ENCODE assay signal across 8 cellular contexts in the genomic region with DNA sequence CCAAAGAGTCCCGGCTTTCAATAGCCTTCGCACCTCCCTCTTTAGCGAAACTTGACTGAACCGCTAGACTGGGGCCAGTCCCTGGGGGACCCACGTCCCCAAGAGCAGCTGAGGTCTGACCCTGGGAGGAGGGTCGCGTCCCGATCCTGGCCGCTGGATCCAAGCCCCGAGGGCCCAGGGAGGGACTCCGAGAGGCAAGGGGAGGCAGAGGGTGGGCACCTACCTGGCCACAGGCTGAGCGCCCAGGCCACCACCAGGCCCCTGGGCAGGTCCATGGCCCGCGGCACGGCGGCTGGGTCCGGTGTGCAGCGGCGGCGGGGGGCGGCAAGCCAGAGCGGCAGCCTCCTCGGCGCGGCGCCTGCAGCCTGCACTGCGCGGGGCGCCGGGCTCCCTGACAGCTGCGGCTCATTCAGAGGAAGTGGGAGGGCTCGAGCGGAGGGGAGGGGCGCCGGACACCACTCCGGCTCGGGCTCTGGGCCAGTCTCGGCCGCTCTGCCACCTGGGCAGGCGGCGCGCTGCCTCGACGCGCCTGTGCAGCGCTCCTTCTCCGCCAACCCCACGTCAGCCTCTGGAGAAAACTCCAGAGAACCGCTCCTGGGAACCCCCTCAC. TPM values are rescaled to one million over a fixed set of nuclear protein-coding genes. Genes with fewer than 3 reads are reported as not detected.
DNase-seq lines count a peak whose midpoint lies in the region; ATAC-seq and TF ChIP-seq lines count a peak whose summit lies in the region.

A gene with protein sequence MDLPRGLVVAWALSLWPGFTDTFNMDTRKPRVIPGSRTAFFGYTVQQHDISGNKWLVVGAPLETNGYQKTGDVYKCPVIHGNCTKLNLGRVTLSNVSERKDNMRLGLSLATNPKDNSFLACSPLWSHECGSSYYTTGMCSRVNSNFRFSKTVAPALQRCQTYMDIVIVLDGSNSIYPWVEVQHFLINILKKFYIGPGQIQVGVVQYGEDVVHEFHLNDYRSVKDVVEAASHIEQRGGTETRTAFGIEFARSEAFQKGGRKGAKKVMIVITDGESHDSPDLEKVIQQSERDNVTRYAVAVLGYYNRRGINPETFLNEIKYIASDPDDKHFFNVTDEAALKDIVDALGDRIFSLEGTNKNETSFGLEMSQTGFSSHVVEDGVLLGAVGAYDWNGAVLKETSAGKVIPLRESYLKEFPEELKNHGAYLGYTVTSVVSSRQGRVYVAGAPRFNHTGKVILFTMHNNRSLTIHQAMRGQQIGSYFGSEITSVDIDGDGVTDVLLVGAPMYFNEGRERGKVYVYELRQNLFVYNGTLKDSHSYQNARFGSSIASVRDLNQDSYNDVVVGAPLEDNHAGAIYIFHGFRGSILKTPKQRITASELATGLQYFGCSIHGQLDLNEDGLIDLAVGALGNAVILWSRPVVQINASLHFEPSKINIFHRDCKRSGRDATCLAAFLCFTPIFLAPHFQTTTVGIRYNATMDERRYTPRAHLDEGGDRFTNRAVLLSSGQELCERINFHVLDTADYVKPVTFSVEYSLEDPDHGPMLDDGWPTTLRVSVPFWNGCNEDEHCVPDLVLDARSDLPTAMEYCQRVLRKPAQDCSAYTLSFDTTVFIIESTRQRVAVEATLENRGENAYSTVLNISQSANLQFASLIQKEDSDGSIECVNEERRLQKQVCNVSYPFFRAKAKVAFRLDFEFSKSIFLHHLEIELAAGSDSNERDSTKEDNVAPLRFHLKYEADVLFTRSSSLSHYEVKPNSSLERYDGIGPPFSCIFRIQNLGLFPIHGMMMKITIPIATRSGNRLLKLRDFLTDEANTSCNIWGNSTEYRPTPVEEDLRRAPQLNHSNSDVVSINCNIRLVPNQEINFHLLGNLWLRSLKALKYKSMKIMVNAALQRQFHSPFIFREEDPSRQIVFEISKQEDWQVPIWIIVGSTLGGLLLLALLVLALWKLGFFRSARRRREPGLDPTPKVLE (minus strand): TSS at position 372 of the 610 bp plus-strand sequence. CDS start 97 bp downstream, at position 275.

- DNase-seq in NCI-H1417 (lab: John Stamatoyannopoulos, UW) (peak; percentile 21 to 83 (median 80)), NCI-H1417 treated with DMSO at 0.1 percent for 48 hours (lab: John Stamatoyannopoulos, UW) (no peak), NCI-H524 (lab: John Stamatoyannopoulos, UW) (peak; percentile 58 to 75), coronary artery (ENCODE audit: low spot score) (peak; percentile 78), lower leg skin (ENCODE audit: low spot score in 2 of 2) (peak; percentile 23 to 92), ureter (ENCODE audit: low spot score) (peak; percentile 74)
- no peak for DNase-seq in stimulated activated CD4-positive, alpha-beta T cell treated with anti-CD3 and anti-CD28 coated beads, Interleukin-2, amount 100 ng/mL, for 48 hours

- no peak for TF ChIP-seq CTCF in coronary artery (IDR thresholded peaks at IDR 0.05)
- no peak for TF ChIP-seq CTCF in lower leg skin (IDR thresholded peaks at IDR 0.05)

- H3K4me3 ChIP-seq in coronary artery (peak within 1 kb of the TSS; percentile 71), lower leg skin (ENCODE audit: low read depth, poor library complexity, severe bottlenecking) (peak within 1 kb of the TSS; percentile 7)

- no peak for TF ChIP-seq POLR2A in lower leg skin (IDR thresholded peaks at IDR 0.05)

- ATAC-seq in GM21825 (IDR thresholded peaks at IDR 0.05; ENCODE audit: unreplicated experiment), result no peak

- WGBS in lower leg skin, 2 donors, result 0 to 2% methylated on average over 12 to 40 of the region's 49 CpGs

- intact Hi-C loops in lower leg skin (cut with DNase I; ENCODE audit: low total_unique reads), result no loop called here

- peak within 1 kb of the TSS; percentile 50 to 84 for H3K27ac ChIP-seq in coronary artery

RNA-seq across cellular contexts. Expression of the gene that starts here (rescaled TPM):
- total RNA-seq in lower leg skin, result 1 to 10 TPM in 2 of 4 donors, under 1 TPM in 2; 0.51 to 3.5 (median 2.0) TPM
- total RNA-seq in ureter, result 22.8 TPM

Comparison
In these comparisons a context has a peak if more than half of its experiments do, and no peak if none do; other contexts are left out.
1. DNase-seq: peak in NCI-H1417 (3 of 3), NCI-H524 (2 of 2), coronary artery (single experiment), lower leg skin (2 of 2) and ureter (single experiment); none in NCI-H1417 treated with DMSO at 0.1 percent for 48 hours (single experiment) and stimulated activated CD4-positive, alpha-beta T cell treated with anti-CD3 and anti-CD28 coated beads, Interleukin-2, amount 100 ng/mL, for 48 hours (0 of 2).